Comparison of ENCODE assay signal across 21 cellular contexts in the genomic region with DNA sequence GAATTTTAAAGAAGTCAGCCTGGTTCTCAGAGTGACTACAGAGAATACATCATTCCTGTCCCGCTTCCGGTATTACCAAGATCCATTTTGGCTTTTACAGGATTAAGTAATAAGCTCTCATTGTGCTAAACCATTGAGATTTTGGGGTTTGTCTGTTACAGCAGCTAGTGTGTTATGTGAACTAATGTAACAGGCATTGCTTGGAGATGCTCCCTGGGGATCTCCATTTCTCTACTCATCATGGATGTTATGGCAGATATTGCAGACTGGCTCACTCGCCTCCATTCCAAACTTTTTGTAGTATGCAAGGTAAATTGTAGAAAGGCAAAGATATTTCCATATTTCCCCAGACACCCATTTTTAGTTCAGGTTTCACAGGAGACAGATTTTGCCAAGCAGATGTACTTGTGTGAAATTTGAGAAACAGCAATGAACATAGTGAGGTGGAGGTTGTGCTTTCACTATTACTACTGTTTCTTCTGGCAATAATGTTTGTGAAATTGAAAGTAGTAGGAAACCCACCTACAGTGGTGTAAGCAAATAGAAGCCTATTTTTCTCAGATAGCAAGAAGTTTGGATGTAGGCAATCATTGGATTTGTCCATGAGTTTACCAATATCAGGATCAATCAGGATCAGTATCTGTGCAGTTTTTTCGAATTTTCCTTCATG.
DNase-seq lines count a peak whose midpoint lies in the region; ATAC-seq and TF ChIP-seq lines count a peak whose summit lies in the region.
"Had no signal": no experiment of that assay in that cellular context is flagged by ENCODE, and none has a peak within 500 bp of the region (broad histone marks: within the 10 kb centered on the region; RNA-seq: fewer than 3 reads in every experiment).

No MANE protein-coding gene starts in this region.

- in situ Hi-C loops in GM13976 (cut with MboI; ENCODE audit: low sequenced_read_pairs, unreplicated experiment): no loop called here

- no peaks in the 10 kb centered on the region for H3K36me3 ChIP-seq in SJCRH30

- H3K4me3 Mint-ChIP-seq in naive thymus-derived CD8-positive, alpha-beta T cell: no peak overlapping the region
- H3K4me3 Mint-ChIP-seq: activated CD4-positive, alpha-beta T cell treated with anti-CD3 and anti-CD28 coated beads, Interleukin-2, amount 10 ng/mL, durations not matched to agents 7 days and 5 days; naive B cell; stimulated activated effector memory CD8-positive, alpha-beta T cell treated with anti-CD3 and anti-CD28 coated beads, Interleukin-12 subunit alpha, Interleukin-12 subunit beta, amount 100 ng/mL, for 72 hours; T-helper 17 cell had no signal

- H3K4me1 ChIP-seq in SJCRH30: no peaks in the 10 kb centered on the region

- peaks cover 4 to 27% (median 16%) of the 10 kb centered on the region in 9 donors for H3K9me3 Mint-ChIP-seq in naive thymus-derived CD8-positive, alpha-beta T cell
- H3K9me3 Mint-ChIP-seq: activated T-helper 2 cell treated with anti-CD3 and anti-CD28 coated beads, Interferon-gamma antibody, Interleukin-2, Interleukin-4, amounts not matched to agents 10 μg/mL and 5 μg/mL and 100 μg/mL, durations not matched to agents 14 hours and 24 hours and 36 hours had no signal

- no peaks in the 10 kb centered on the region for H3K4me1 Mint-ChIP-seq in naive thymus-derived CD8-positive, alpha-beta T cell
- H3K4me1 Mint-ChIP-seq: naive B cell; stimulated activated effector memory CD8-positive, alpha-beta T cell treated with anti-CD3 and anti-CD28 coated beads, Interleukin-12 subunit alpha, Interleukin-12 subunit beta, amount 100 ng/mL, for 72 hours; T-helper 17 cell had no signal

- no peak for TF ChIP-seq CTCF in GM13976 (IDR thresholded peaks at IDR 0.05; ENCODE audit: borderline replicate concordance, control extremely low read depth, extremely low read depth, insufficient read depth, missing control alignments)

- H3K36me3 Mint-ChIP-seq in naive thymus-derived CD8-positive, alpha-beta T cell: peaks cover 0 to 25% (median 14%) of the 10 kb centered on the region in 3 donors
- H3K36me3 Mint-ChIP-seq: stimulated activated effector memory CD8-positive, alpha-beta T cell treated with anti-CD3 and anti-CD28 coated beads, Interleukin-12 subunit alpha, Interleukin-12 subunit beta, amount 100 ng/mL, for 72 hours had no signal

- no peak overlapping the region for H3K4me3 ChIP-seq in SJCRH30
- H3K4me3 ChIP-seq: hepatocyte had no signal

- no peaks in the 10 kb centered on the region for H3K9me3 ChIP-seq in SJCRH30 (replicated peaks)

- H3K27ac Mint-ChIP-seq in naive thymus-derived CD8-positive, alpha-beta T cell: no peak overlapping the region
- H3K27ac Mint-ChIP-seq: activated CD4-positive, alpha-beta T cell treated with anti-CD3 and anti-CD28 coated beads, Interleukin-2, amount 10 ng/mL, durations not matched to agents 7 days and 5 days; activated T-helper 2 cell treated with anti-CD3 and anti-CD28 coated beads, Interferon-gamma antibody, Interleukin-2, Interleukin-4, amounts not matched to agents 10 μg/mL and 5 μg/mL and 100 μg/mL, durations not matched to agents 14 hours and 24 hours and 36 hours; naive B cell; stimulated activated effector memory CD8-positive, alpha-beta T cell treated with anti-CD3 and anti-CD28 coated beads, Interleukin-12 subunit alpha, Interleukin-12 subunit beta, amount 100 ng/mL, for 72 hours; T-helper 17 cell had no signal

- H3K27me3 ChIP-seq in SJCRH30: no peaks in the 10 kb centered on the region
- H3K27me3 ChIP-seq: hepatocyte had no signal

- POLR2A ChIA-PET in naive thymus-derived CD8-positive, alpha-beta T cell (lab: Charles Lee): no interaction called here

- peaks cover 0 to 9% (median 0%) of the 10 kb centered on the region in 5 donors for H3K27me3 Mint-ChIP-seq in naive thymus-derived CD8-positive, alpha-beta T cell
- H3K27me3 Mint-ChIP-seq: activated CD4-positive, alpha-beta T cell treated with anti-CD3 and anti-CD28 coated beads, Interleukin-2, amount 10 ng/mL, durations not matched to agents 7 days and 5 days had no signal

- DNase-seq in GM13976 (ENCODE audit: low spot score) (peak; percentile 50), SJCRH30 (no peak), HuH-7 (ENCODE audit: low spot score) (no peak), SW 1271 (lab: John Stamatoyannopoulos, UW) (no peak)
- DNase-seq in naive thymus-derived CD8-positive, alpha-beta T cell: no peak
- DNase-seq: activated CD4-positive, alpha-beta T cell treated with anti-CD3 and anti-CD28 coated beads, Interleukin-2, amount 10 ng/mL, durations not matched to agents 7 days and 5 days; DMS53; GOT3; KG1; left colon; naive B cell; NCI-H1417 treated with DMSO at 0.1 percent for 48 hours; right cardiac atrium; stimulated activated CD4-positive, alpha-beta T cell treated with anti-CD3 and anti-CD28 coated beads, Interleukin-2, amount 100 ng/mL, for 48 hours; T-helper 17 cell had no signal

- H3K27ac ChIP-seq in SJCRH30: no peak overlapping the region
- H3K27ac ChIP-seq: hepatocyte had no signal

- ATAC-seq in GM19324 (IDR thresholded peaks at IDR 0.05; ENCODE audit: low FRiP score, unreplicated experiment): peak; percentile 49
- ATAC-seq in HG02623 (IDR thresholded peaks at IDR 0.05; ENCODE audit: unreplicated experiment): peak; percentile 75
- ATAC-seq in HG03521 (IDR thresholded peaks at IDR 0.05; ENCODE audit: unreplicated experiment): peak; percentile 53
- no peak for ATAC-seq in naive thymus-derived CD8-positive, alpha-beta T cell
- ATAC-seq: left colon; right cardiac atrium; stimulated activated effector memory CD8-positive, alpha-beta T cell treated with anti-CD3 and anti-CD28 coated beads, Interleukin-12 subunit alpha, Interleukin-12 subunit beta, amount 100 ng/mL, for 72 hours; T-helper 17 cell had no signal

Comparison
In these comparisons a context has a peak if more than half of its experiments do, and no peak if none do; other contexts are left out.
1. ATAC-seq: peak in GM19324 (single experiment), HG02623 (single experiment) and HG03521 (single experiment); none in naive thymus-derived CD8-positive, alpha-beta T cell (0 of 2).